ENCODE assay signal across 8 cellular contexts in genomic region chr17:36608794-36609497, GRCh38. TPM values are rescaled to one million over a fixed set of nuclear protein-coding genes. Genes with fewer than 3 reads are reported as not detected.
DNase-seq lines count a peak whose midpoint lies in the region; ATAC-seq and TF ChIP-seq lines count a peak whose summit lies in the region.

No MANE protein-coding gene starts in this region.

- POLR2A ChIA-PET in RWPE1 (lab: Yijun Ruan, JAX; ENCODE audit: low non-redundant PET) = interaction anchor here (0.7 kb wide), 1 partner anchor 614 kb away, joined by 5 read pairs; no protein-coding TSS in a partner anchor

- no peak overlapping the region for H2AFZ ChIP-seq in neural progenitor cell (replicated peaks)

- TF ChIP-seq EP300 in esophagus muscularis mucosa (IDR thresholded peaks at IDR 0.05) = no peak

- peaks cover 3% of the 10 kb centered on the region for H3K27me3 Mint-ChIP-seq in neural progenitor cell (ENCODE audit: insufficient read depth, low read depth)

- no peak for TF ChIP-seq POLR2A in esophagus muscularis mucosa (IDR thresholded peaks at IDR 0.05; ENCODE audit: low read depth)

- H3K79me2 ChIP-seq in neural progenitor cell (ENCODE audit: low read depth) = no peaks in the 10 kb centered on the region

- H3K9ac ChIP-seq in BLaER1 (no peak overlapping the region), neural progenitor cell (no peak overlapping the region)

- ATAC-seq in GM19452 (IDR thresholded peaks at IDR 0.05; ENCODE audit: unreplicated experiment) = no peak

- no peak overlapping the region for H3K27ac Mint-ChIP-seq in neural progenitor cell

- H3K4me2 ChIP-seq in BLaER1 (peak overlapping the region; percentile 35), neural progenitor cell (no peak overlapping the region)

- H3K36me3 ChIP-seq in BLaER1 = peaks cover 55% of the 10 kb centered on the region
- peaks cover 0 to 8% (median 0%) of the 10 kb centered on the region in 4 donors for H3K36me3 ChIP-seq in esophagus muscularis mucosa
- no peaks in the 10 kb centered on the region for H3K36me3 ChIP-seq in neural progenitor cell

- CTCF ChIA-PET in RWPE1 (lab: Yijun Ruan, JAX) = interaction anchor here (0.6 kb wide), 2 partner anchors 13 to 17 kb away, joined by 3 to 4 read pairs; no protein-coding TSS in a partner anchor

- in situ Hi-C loops in KBM-7 (cut with MboI; ENCODE audit: low pct_unique_long_range_greater_than_20kb, low sequenced_read_pairs) (loop anchor here (25.0 kb wide), 3 partner anchors 453 to 778 kb away; partner anchors contain the start of gene C17orf78), GM13976 (cut with MboI; ENCODE audit: low sequenced_read_pairs, unreplicated experiment) (loop anchor here (25.0 kb wide), 1 partner anchor 628 kb away; no protein-coding TSS in a partner anchor)

- H3K9me3 ChIP-seq in BLaER1 (no peaks in the 10 kb centered on the region), esophagus muscularis mucosa (no peaks in the 10 kb centered on the region), neural progenitor cell (ENCODE audit: low read depth) (no peaks in the 10 kb centered on the region)

- H3K4me1 Mint-ChIP-seq in neural progenitor cell = peaks cover 4% of the 10 kb centered on the region

- H3K36me3 Mint-ChIP-seq in neural progenitor cell = no peaks in the 10 kb centered on the region

- H4K20me1 ChIP-seq in BLaER1 = peaks cover 80% of the 10 kb centered on the region
- peaks cover 3% of the 10 kb centered on the region for H4K20me1 ChIP-seq in neural progenitor cell (ENCODE audit: low read depth)

- 45% methylated on average over 16 of the region's 24 CpGs for WGBS in esophagus muscularis mucosa

- H3K27ac ChIP-seq in BLaER1 = no peak overlapping the region
- H3K27ac ChIP-seq in RWPE1 = peak overlapping the region; percentile 82
- H3K27ac ChIP-seq in esophagus muscularis mucosa (replicated peaks in 1 of 4) = no peak overlapping the region
- no peak overlapping the region for H3K27ac ChIP-seq in neural progenitor cell

- H3K9me3 Mint-ChIP-seq in neural progenitor cell = no peaks in the 10 kb centered on the region

- intact Hi-C loops in esophagus muscularis mucosa (cut with DNase I) = no loop called here

- peak; percentile 52 for TF ChIP-seq CTCF in RWPE1 (conservative IDR thresholded peaks at IDR 0.05; ENCODE audit: low read depth)
- peak; percentile 22 to 42 (median 41) for TF ChIP-seq CTCF in esophagus muscularis mucosa (IDR thresholded peaks at IDR 0.05)
- TF ChIP-seq CTCF in neural progenitor cell (IDR thresholded peaks at IDR 0.05) = peak; percentile 47
- no peak for TF ChIP-seq CTCF in GM13976 (IDR thresholded peaks at IDR 0.05; ENCODE audit: borderline replicate concordance, control extremely low read depth, extremely low read depth, insufficient read depth, missing control alignments)

- DNase-seq in KBM-7 (peak; percentile 21), RWPE1 (ENCODE audit: low spot score) (peak; percentile 54), esophagus muscularis mucosa (ENCODE audit: extremely low spot score) (no peak), neural progenitor cell (ENCODE audit: low spot score) (peak; percentile 69), GM13976 (ENCODE audit: low spot score) (no peak), activated gamma-delta T cell (lab: John Stamatoyannopoulos, UW) (no peak)

- no peak overlapping the region for H3K4me3 Mint-ChIP-seq in neural progenitor cell

- H3K4me3 ChIP-seq in BLaER1 (no peak overlapping the region), esophagus muscularis mucosa (no peak overlapping the region), neural progenitor cell (no peak overlapping the region)

- H3K4me1 ChIP-seq in BLaER1 (peaks cover 32% of the 10 kb centered on the region), esophagus muscularis mucosa (peaks cover 2 to 14% (median 10%) of the 10 kb centered on the region in 4 donors), neural progenitor cell (peaks cover 9% of the 10 kb centered on the region)

- H3K27me3 ChIP-seq in BLaER1 = no peaks in the 10 kb centered on the region
- peaks cover 0 to 8% (median 0%) of the 10 kb centered on the region in 4 donors for H3K27me3 ChIP-seq in esophagus muscularis mucosa
- H3K27me3 ChIP-seq in neural progenitor cell = no peaks in the 10 kb centered on the region

- peaks cover 4% of the 10 kb centered on the region for H3F3A ChIP-seq in neural progenitor cell (ENCODE audit: low read depth)

RNA-seq across cellular contexts. Expression of gene MRM1, which starts 7.6 kb away (rescaled TPM):
- total RNA-seq in esophagus muscularis mucosa (10 to 100 TPM in 1 of 4 donors, 1 to 10 TPM in 3; 6.2 to 10.8 (median 8.5) TPM), neural progenitor cell (ENCODE audit: low replicate concordance) (0.65 and 4.1 TPM in 2 replicates)

RNA-seq across cellular contexts. Expression of gene DHRS11, which starts 17.3 kb away (rescaled TPM):
- total RNA-seq in esophagus muscularis mucosa (1 to 10 TPM; 5.3 to 7.1 (median 6.0) TPM), neural progenitor cell (ENCODE audit: low replicate concordance) (14.4 and 27.3 TPM in 2 replicates)

Comparison
In these comparisons a context has a peak if more than half of its experiments do, and no peak if none do; other contexts are left out.
1. DNase-seq: peak in KBM-7 (single experiment), RWPE1 (single experiment) and neural progenitor cell (single experiment); none in esophagus muscularis mucosa (single experiment), GM13976 (single experiment) and activated gamma-delta T cell (single experiment).